ENCODE assay signal across 1 cellular context in the genomic region with DNA sequence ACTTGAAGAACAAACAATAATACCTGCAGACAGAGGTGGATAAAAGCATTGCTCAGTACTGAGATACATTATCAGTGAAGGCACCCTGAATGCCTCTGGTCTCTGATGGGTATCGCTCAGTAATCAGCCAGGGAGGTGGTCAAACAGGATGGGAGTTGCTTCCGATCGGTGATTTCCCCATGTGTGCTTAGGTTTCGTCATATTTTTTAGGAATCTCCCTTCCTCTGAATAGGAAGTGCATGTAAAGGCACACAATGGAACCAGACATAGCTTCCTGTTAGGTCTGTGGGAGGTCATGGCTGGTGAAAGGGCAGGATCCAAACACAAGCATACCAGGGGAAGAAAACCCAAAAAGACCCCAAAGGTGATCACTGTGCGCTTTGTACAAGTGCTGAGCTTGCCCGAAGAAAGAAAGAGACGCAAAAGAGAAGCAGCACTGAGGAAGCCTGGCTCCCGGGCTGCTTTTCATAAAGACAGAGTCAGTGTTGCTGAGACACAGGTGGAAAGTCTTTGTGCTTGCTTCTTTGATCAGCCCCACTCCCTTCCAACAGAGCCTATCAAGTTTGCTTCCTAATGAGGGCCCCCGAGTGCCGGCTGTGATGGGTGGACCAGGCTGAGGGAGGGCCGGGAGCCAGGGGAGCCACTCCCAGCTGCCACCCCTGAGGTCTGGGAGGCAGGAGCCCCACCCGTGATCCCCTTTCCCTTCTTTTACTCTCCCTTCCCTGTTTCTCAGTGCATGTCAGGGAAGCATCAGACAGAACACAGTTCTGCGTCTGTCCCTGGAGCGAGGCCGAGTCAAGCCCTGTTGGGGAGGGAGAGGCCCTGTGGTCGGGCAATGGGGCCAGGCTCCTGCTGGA.
TF ChIP-seq lines count a peak whose summit lies in the region.

No MANE protein-coding gene starts in this region.

TF ChIP-seq in GM23338, 12 proteins besides CTCF, POLR2A, EP300 and RAD21 (continued from another document):
- TF ChIP-seq, protein P1, sequence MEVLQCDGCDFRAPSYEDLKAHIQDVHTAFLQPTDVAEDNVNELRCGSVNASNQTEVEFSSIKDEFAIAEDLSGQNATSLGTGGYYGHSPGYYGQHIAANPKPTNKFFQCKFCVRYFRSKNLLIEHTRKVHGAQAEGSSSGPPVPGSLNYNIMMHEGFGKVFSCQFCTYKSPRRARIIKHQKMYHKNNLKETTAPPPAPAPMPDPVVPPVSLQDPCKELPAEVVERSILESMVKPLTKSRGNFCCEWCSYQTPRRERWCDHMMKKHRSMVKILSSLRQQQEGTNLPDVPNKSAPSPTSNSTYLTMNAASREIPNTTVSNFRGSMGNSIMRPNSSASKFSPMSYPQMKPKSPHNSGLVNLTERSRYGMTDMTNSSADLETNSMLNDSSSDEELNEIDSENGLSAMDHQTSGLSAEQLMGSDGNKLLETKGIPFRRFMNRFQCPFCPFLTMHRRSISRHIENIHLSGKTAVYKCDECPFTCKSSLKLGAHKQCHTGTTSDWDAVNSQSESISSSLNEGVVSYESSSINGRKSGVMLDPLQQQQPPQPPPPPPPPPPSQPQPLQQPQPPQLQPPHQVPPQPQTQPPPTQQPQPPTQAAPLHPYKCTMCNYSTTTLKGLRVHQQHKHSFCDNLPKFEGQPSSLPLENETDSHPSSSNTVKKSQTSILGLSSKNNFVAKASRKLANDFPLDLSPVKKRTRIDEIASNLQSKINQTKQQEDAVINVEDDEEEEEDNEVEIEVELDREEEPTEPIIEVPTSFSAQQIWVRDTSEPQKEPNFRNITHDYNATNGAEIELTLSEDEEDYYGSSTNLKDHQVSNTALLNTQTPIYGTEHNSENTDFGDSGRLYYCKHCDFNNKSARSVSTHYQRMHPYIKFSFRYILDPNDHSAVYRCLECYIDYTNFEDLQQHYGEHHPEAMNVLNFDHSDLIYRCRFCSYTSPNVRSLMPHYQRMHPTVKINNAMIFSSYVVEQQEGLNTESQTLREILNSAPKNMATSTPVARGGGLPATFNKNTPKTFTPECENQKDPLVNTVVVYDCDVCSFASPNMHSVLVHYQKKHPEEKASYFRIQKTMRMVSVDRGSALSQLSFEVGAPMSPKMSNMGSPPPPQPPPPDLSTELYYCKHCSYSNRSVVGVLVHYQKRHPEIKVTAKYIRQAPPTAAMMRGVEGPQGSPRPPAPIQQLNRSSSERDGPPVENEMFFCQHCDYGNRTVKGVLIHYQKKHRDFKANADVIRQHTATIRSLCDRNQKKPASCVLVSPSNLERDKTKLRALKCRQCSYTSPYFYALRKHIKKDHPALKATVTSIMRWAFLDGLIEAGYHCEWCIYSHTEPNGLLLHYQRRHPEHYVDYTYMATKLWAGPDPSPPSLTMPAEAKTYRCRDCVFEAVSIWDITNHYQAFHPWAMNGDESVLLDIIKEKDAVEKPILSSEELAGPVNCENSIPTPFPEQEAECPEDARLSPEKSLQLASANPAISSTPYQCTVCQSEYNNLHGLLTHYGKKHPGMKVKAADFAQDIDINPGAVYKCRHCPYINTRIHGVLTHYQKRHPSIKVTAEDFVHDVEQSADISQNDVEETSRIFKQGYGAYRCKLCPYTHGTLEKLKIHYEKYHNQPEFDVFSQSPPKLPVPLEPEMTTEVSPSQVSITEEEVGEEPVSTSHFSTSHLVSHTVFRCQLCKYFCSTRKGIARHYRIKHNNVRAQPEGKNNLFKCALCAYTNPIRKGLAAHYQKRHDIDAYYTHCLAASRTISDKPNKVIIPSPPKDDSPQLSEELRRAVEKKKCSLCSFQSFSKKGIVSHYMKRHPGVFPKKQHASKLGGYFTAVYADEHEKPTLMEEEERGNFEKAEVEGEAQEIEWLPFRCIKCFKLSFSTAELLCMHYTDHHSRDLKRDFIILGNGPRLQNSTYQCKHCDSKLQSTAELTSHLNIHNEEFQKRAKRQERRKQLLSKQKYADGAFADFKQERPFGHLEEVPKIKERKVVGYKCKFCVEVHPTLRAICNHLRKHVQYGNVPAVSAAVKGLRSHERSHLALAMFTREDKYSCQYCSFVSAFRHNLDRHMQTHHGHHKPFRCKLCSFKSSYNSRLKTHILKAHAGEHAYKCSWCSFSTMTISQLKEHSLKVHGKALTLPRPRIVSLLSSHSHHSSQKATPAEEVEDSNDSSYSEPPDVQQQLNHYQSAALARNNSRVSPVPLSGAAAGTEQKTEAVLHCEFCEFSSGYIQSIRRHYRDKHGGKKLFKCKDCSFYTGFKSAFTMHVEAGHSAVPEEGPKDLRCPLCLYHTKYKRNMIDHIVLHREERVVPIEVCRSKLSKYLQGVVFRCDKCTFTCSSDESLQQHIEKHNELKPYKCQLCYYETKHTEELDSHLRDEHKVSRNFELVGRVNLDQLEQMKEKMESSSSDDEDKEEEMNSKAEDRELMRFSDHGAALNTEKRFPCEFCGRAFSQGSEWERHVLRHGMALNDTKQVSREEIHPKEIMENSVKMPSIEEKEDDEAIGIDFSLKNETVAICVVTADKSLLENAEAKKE (CRISPR knock-in tag; IDR thresholded peaks at IDR 0.05) = no peak
- TF ChIP-seq ZNF114 (CRISPR knock-in tag; IDR thresholded peaks at IDR 0.05) (no peak), EZH2phosphoT487 (IDR thresholded peaks at IDR 0.05; ENCODE audit: unreplicated experiment) (no peak), NANOG (IDR thresholded peaks at IDR 0.05; ENCODE audit: borderline replicate concordance) (no peak)
- TF ChIP-seq, protein P2, sequence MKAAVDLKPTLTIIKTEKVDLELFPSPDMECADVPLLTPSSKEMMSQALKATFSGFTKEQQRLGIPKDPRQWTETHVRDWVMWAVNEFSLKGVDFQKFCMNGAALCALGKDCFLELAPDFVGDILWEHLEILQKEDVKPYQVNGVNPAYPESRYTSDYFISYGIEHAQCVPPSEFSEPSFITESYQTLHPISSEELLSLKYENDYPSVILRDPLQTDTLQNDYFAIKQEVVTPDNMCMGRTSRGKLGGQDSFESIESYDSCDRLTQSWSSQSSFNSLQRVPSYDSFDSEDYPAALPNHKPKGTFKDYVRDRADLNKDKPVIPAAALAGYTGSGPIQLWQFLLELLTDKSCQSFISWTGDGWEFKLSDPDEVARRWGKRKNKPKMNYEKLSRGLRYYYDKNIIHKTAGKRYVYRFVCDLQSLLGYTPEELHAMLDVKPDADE (IDR thresholded peaks at IDR 0.05) = no peak
- TF ChIP-seq, protein P3, sequence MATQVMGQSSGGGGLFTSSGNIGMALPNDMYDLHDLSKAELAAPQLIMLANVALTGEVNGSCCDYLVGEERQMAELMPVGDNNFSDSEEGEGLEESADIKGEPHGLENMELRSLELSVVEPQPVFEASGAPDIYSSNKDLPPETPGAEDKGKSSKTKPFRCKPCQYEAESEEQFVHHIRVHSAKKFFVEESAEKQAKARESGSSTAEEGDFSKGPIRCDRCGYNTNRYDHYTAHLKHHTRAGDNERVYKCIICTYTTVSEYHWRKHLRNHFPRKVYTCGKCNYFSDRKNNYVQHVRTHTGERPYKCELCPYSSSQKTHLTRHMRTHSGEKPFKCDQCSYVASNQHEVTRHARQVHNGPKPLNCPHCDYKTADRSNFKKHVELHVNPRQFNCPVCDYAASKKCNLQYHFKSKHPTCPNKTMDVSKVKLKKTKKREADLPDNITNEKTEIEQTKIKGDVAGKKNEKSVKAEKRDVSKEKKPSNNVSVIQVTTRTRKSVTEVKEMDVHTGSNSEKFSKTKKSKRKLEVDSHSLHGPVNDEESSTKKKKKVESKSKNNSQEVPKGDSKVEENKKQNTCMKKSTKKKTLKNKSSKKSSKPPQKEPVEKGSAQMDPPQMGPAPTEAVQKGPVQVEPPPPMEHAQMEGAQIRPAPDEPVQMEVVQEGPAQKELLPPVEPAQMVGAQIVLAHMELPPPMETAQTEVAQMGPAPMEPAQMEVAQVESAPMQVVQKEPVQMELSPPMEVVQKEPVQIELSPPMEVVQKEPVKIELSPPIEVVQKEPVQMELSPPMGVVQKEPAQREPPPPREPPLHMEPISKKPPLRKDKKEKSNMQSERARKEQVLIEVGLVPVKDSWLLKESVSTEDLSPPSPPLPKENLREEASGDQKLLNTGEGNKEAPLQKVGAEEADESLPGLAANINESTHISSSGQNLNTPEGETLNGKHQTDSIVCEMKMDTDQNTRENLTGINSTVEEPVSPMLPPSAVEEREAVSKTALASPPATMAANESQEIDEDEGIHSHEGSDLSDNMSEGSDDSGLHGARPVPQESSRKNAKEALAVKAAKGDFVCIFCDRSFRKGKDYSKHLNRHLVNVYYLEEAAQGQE (IDR thresholded peaks at IDR 0.05; ENCODE audit: unreplicated experiment) = no peak
